ENCODE assay signal across 8 cellular contexts in the genomic region with DNA sequence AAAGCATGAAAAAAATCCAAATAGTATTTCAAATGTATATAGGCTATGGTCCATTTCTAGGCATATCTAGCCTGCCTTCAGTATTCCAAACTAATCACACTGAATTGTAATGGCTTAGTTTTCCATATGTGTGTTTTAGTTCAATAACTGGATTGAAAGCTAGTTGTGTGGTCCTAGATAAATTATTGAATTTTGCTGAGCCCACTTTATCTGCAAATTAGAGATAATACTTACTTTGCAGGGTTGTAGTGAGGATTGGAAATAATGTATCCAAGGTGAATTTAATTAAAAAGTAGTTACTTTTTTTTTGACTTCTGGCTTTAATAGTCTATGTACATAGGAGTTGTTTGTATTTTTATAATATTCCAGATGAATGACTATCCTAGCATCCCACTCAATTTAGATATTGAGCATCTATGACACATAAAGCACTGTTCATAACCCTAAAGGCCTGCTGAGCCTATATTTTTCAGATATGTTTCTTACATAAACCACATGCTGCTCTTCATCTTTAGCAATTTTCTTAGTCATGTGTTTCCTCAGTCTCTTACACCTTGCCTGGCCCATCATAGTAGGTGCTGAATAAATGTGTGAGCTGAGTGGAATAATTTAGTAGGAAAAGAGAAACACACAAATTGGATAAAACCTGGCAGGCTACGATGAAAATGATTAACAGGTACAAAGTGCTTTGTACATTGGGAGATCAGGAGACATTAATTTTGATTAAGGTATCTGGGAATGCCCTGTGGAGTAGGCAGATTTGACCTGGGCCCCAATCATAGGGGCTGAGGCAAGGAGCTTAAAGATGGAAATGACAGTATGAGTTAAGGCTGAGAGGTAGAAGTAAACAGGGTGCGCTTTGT. TPM values are rescaled to one million over a fixed set of nuclear protein-coding genes. Genes with fewer than 3 reads are reported as not detected.
DNase-seq lines count a peak whose midpoint lies in the region; ATAC-seq lines count a peak whose summit lies in the region.

No MANE protein-coding gene starts in this region.

- H3K9ac ChIP-seq in BLaER1: peak overlapping the region; percentile 72
- H3K9ac ChIP-seq in Karpas-422 (ENCODE audit: low read length): peak overlapping the region; percentile 72

- H3K4me2 ChIP-seq in BLaER1 (peak overlapping the region; percentile 79), Karpas-422 (ENCODE audit: low read depth, low read length, poor library complexity, severe bottlenecking) (peak overlapping the region; percentile 85)

- H3K27ac ChIP-seq in BLaER1 (peak overlapping the region; percentile 76), Karpas-422 (ENCODE audit: low read length) (peak overlapping the region; percentile 70)

- H2AFZ ChIP-seq in Karpas-422 (ENCODE audit: low read length): peak overlapping the region; percentile 16; the same call in 1 of the 2 replicates

- peaks cover 11% of the 10 kb centered on the region; the same call in 1 of the 2 replicates for H3K79me2 ChIP-seq in Karpas-422 (ENCODE audit: low read length)

- H3K4me3 ChIP-seq in BLaER1: peak overlapping the region; percentile 75
- peak overlapping the region; percentile 98 for H3K4me3 ChIP-seq in Karpas-422 (ENCODE audit: low read length)

- no peak for ATAC-seq in central memory CD8-positive, alpha-beta T cell (replicated peaks; ENCODE audit: extremely low read depth, poor library complexity, severe bottlenecking)
- no peak for ATAC-seq in naive thymus-derived CD8-positive, alpha-beta T cell

- H3K4me3 Mint-ChIP-seq in central memory CD8-positive, alpha-beta T cell: peak overlapping the region; percentile 81
- H3K4me3 Mint-ChIP-seq in naive thymus-derived CD8-positive, alpha-beta T cell: peak overlapping the region; percentile 85 to 100 (median 96)

- H3K9me2 ChIP-seq in Karpas-422 (replicated peaks; ENCODE audit: insufficient read depth, low read length): no peaks in the 10 kb centered on the region

- H3K9me3 ChIP-seq in BLaER1 (no peaks in the 10 kb centered on the region), Karpas-422 (ENCODE audit: low read length) (no peaks in the 10 kb centered on the region)

- peak; percentile 53 for DNase-seq in Karpas-422
- DNase-seq in central memory CD8-positive, alpha-beta T cell (ENCODE audit: low spot score in 2 of 2): no peak
- peak in 1 of 10 donors; percentile 5 for DNase-seq in naive thymus-derived CD8-positive, alpha-beta T cell
- DNase-seq in NCI-H2081 treated with DMSO at 0.1 percent for 48 hours (lab: John Stamatoyannopoulos, UW): no peak
- DNase-seq in DMS53 treated with DMSO at 0.1 percent for 48 hours (lab: John Stamatoyannopoulos, UW; ENCODE audit: unreplicated experiment): no peak
- no peak for DNase-seq in stimulated activated CD4-positive, alpha-beta T cell treated with anti-CD3 and anti-CD28 coated beads, Interleukin-2, amount 100 ng/mL, for 24 hours
- DNase-seq in mesenteric fat pad (ENCODE audit: low spot score): no peak

- POLR2A ChIA-PET in naive thymus-derived CD8-positive, alpha-beta T cell (lab: Charles Lee): interaction anchor here (0.6 to 1.7 kb wide), 5 partner anchors 18 to 329 kb away, joined by 3 to 7 read pairs (median 3); a partner anchor contains a TSS

- peak overlapping the region; percentile 94 for H3K27ac Mint-ChIP-seq in central memory CD8-positive, alpha-beta T cell (ENCODE audit: low read depth)
- peak overlapping the region; percentile 98 to 100 (median 98) for H3K27ac Mint-ChIP-seq in naive thymus-derived CD8-positive, alpha-beta T cell

- peaks cover 39% of the 10 kb centered on the region for H3K4me1 Mint-ChIP-seq in central memory CD8-positive, alpha-beta T cell
- peaks cover 25 to 60% (median 59%) of the 10 kb centered on the region in 4 donors for H3K4me1 Mint-ChIP-seq in naive thymus-derived CD8-positive, alpha-beta T cell

- H3K36me3 ChIP-seq in BLaER1 (peaks cover 2% of the 10 kb centered on the region; the same call in 1 of the 2 replicates), Karpas-422 (ENCODE audit: insufficient read depth, low read length) (no peaks in the 10 kb centered on the region)

- no peaks in the 10 kb centered on the region for H3K9me3 Mint-ChIP-seq in central memory CD8-positive, alpha-beta T cell
- H3K9me3 Mint-ChIP-seq in naive thymus-derived CD8-positive, alpha-beta T cell: no peaks in the 10 kb centered on the region

- H3K4me1 ChIP-seq in BLaER1 (peaks cover 40% of the 10 kb centered on the region), Karpas-422 (ENCODE audit: low read length) (peaks cover 43% of the 10 kb centered on the region)

- H4K20me1 ChIP-seq in BLaER1: no peaks in the 10 kb centered on the region
- H4K20me1 ChIP-seq in Karpas-422 (ENCODE audit: insufficient read depth, low read depth, low read length): no peaks in the 10 kb centered on the region

- H3K27me3 ChIP-seq in BLaER1: no peaks in the 10 kb centered on the region
- no peaks in the 10 kb centered on the region for H3K27me3 ChIP-seq in Karpas-422 (ENCODE audit: low read length)

- no peaks in the 10 kb centered on the region for H3K27me3 Mint-ChIP-seq in central memory CD8-positive, alpha-beta T cell
- H3K27me3 Mint-ChIP-seq in naive thymus-derived CD8-positive, alpha-beta T cell: no peaks in the 10 kb centered on the region

- H3K36me3 Mint-ChIP-seq in central memory CD8-positive, alpha-beta T cell (ENCODE audit: insufficient read depth): peaks cover 11% of the 10 kb centered on the region
- H3K36me3 Mint-ChIP-seq in naive thymus-derived CD8-positive, alpha-beta T cell: peaks cover 0 to 2% (median 0%) of the 10 kb centered on the region in 3 donors

RNA-seq across cellular contexts. Expression of a gene that starts 1.1 kb away (rescaled TPM):
- total RNA-seq in Karpas-422 (2014; rRNA removed; shearing (Covaris generic); ENCODE audit: low replicate concordance): 13.1 and 36.3 TPM in 2 replicates
- total RNA-seq in naive thymus-derived CD8-positive, alpha-beta T cell: 1 to 10 TPM; 7.3 to 7.7 TPM
- 10 to 100 TPM; 19.4 to 29.1 (median 25.2) TPM for polyA plus RNA-seq in naive thymus-derived CD8-positive, alpha-beta T cell
- total RNA-seq in mesenteric fat pad: 9.5 TPM
